In the genomic region with DNA sequence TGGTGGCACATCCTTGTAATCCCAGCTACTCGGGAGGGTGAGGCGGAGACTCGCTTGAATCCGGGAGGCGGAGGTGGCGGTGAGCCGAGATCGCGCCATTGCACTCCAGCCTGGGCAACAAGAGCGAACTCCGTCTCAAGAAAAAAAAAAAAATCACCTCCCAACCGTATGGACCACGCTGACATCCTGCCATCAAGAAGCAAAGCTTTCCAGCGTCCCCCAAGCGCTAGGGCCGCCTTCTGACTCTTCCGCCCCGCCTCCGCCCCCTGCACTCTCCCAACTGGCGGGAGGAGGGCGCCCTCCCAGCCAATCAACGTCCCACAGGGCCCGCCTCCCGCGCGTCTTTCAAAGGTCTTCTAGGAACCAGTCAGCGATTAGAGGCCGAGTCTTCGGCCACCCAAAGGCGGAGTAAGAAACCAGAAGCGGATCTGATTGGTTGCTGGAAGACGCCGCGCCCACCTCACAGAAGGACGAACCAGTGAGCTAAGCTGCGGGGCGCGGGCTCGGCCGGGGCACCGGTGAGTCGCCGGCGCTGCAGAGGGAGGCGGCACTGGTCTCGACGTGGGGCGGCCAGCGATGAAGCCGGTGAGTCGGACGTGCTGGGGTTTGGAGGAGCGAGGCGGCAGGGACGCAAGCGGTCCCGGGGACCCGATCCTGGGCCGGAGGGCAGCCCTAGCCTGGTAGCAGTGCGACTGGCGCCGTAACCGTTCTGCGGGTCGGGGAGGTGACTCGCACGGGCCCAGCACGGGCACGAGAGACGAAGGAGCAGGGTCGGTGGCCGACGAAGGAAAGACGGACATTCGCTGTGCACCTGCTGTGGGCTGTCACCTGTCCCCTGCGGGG, we compare ENCODE assay signal across 8 cellular contexts. TPM values are rescaled to one million over a fixed set of nuclear protein-coding genes. Genes with fewer than 3 reads are reported as not detected.
DNase-seq lines count a peak whose midpoint lies in the region; ATAC-seq and TF ChIP-seq lines count a peak whose summit lies in the region.

A gene with protein sequence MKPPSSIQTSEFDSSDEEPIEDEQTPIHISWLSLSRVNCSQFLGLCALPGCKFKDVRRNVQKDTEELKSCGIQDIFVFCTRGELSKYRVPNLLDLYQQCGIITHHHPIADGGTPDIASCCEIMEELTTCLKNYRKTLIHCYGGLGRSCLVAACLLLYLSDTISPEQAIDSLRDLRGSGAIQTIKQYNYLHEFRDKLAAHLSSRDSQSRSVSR (plus strand): TSS at position 515 of the 843 bp plus-strand sequence. CDS start 62 bp downstream, at position 577.

- no TSS peak for BruUV-seq in PC-3 (replicated peaks; lab: Mats Ljungman, UMichigan)

- peak; percentile 98 for TF ChIP-seq POLR2A in erythroblast (IDR thresholded peaks at IDR 0.05; ENCODE audit: low read length)

- peak within 1 kb of the TSS; percentile 91 for H3K4me2 ChIP-seq in PC-3 (ENCODE audit: low read length)

- no peaks in the 10 kb centered on the region for H3K27me3 ChIP-seq in PC-3 (ENCODE audit: low read length)
- no peaks in the 10 kb centered on the region for H3K27me3 ChIP-seq in mucosa of stomach (ENCODE audit: control insufficient read depth, insufficient read depth, low read length)

- CTCF ChIA-PET in PC-3 (lab: Charles Lee), result interaction anchor here (0.6 to 2.2 kb wide), 8 partner anchors 24 to 112 kb away, joined by 3 to 15 read pairs (median 4); no protein-coding TSS in a partner anchor

- H4K20me1 ChIP-seq in PC-3 (ENCODE audit: low read length), result peaks cover 8% of the 10 kb centered on the region; the same call in 1 of the 2 replicates

- H3K79me2 ChIP-seq in PC-3 (ENCODE audit: low read length), result peaks cover 49% of the 10 kb centered on the region

- H3K27ac ChIP-seq in PC-3 (ENCODE audit: low read length), result peak within 1 kb of the TSS; percentile 39

- POLR2A ChIA-PET in PC-3 (lab: Charles Lee; ENCODE audit: unreplicated experiment), result interaction anchor here (0.6 to 1.3 kb wide), 12 partner anchors 11 to 1724 kb away, joined by 3 to 5 read pairs (median 3); no protein-coding TSS in a partner anchor

- H3F3A ChIP-seq in PC-3 (ENCODE audit: low read length, unreplicated experiment), result no peaks in the 10 kb centered on the region

- H3K36me3 ChIP-seq in PC-3 (ENCODE audit: low read depth, low read length) (peaks cover 23% of the 10 kb centered on the region), mucosa of stomach (ENCODE audit: control insufficient read depth, insufficient read depth, low read length) (no peaks in the 10 kb centered on the region)

- H3K9me3 ChIP-seq in PC-3 (ENCODE audit: low read length), result no peaks in the 10 kb centered on the region
- no peaks in the 10 kb centered on the region for H3K9me3 ChIP-seq in mucosa of stomach (ENCODE audit: control insufficient read depth, low read length)

- intact Hi-C loops in PC-3 (cut with micrococcal nuclease), result loop anchor here (1.0 to 2.0 kb wide), 4 partner anchors 30 to 93 kb away; a partner anchor contains a TSS

- peaks cover 24% of the 10 kb centered on the region for H3K4me1 ChIP-seq in PC-3 (ENCODE audit: insufficient read depth, low read length)
- H3K4me1 ChIP-seq in mucosa of stomach (ENCODE audit: control insufficient read depth, insufficient read depth, low read length), result peaks cover 8% of the 10 kb centered on the region

- H3K9ac ChIP-seq in PC-3 (ENCODE audit: low read length) (peak within 1 kb of the TSS; percentile 89), mucosa of stomach (ENCODE audit: low read length) (peak within 1 kb of the TSS; percentile 77)

- TF ChIP-seq CTCF in PC-3 (conservative IDR thresholded peaks at IDR 0.05; ENCODE audit: low read depth, low read length), result peak; percentile 54; the same call in 1 of the 2 replicates

- ATAC-seq in GM21619 (IDR thresholded peaks at IDR 0.05; ENCODE audit: unreplicated experiment) (peak; percentile 96), PC-3 (peak; percentile 95)

- DNase-seq in DMS53 treated with DMSO at 0.1 percent for 48 hours (lab: John Stamatoyannopoulos, UW; ENCODE audit: unreplicated experiment) (peak; percentile 98), PC-3 (peak; percentile 100), activated T-cell treated with anti-CD3 and anti-CD28 coated beads for 48 hours (ENCODE audit: low read depth) (peak; percentile 95), erythroblast (lab: John Stamatoyannopoulos, UW) (peak; percentile 99)
- DNase-seq in Jurkat, Clone E6-1 (ENCODE audit: low read depth, low spot score), result peak; percentile 98
- DNase-seq in stimulated activated CD8-positive, alpha-beta memory T cell treated with anti-CD3 and anti-CD28 coated beads, Interleukin-7, amount 100 ng/mL, for 1 hour (ENCODE audit: low read depth in 2 of 2), result peak; percentile 92 to 94

- peak within 1 kb of the TSS; percentile 86 for H2AFZ ChIP-seq in PC-3 (ENCODE audit: low read length)

- peak within 1 kb of the TSS; percentile 91 for H3K4me3 ChIP-seq in Jurkat, Clone E6-1 (ENCODE audit: low read length)
- H3K4me3 ChIP-seq in PC-3 (ENCODE audit: low read length), result peak within 1 kb of the TSS; percentile 90
- H3K4me3 ChIP-seq in mucosa of stomach (ENCODE audit: low read length), result peak within 1 kb of the TSS; percentile 87

- H3K9me2 ChIP-seq in PC-3 (replicated peaks; ENCODE audit: low read length), result no peaks in the 10 kb centered on the region

RNA-seq across cellular contexts. Expression of the gene that starts here (rescaled TPM):
- 207 TPM for polyA plus RNA-seq in Jurkat, Clone E6-1 (2012; ENCODE audit: insufficient read depth, insufficient read length)
- 354 and 434 TPM in 2 replicates for total RNA-seq in PC-3 (2014; rRNA removed)

Comparison
In these comparisons a context has a peak if more than half of its experiments do, and no peak if none do; other contexts are left out.
1. Peak in every context shown above with its lines: DNase-seq, ATAC-seq, H3K4me3 ChIP-seq and H3K27ac ChIP-seq.